ENCODE assay signal across 24 cellular contexts in the genomic region with DNA sequence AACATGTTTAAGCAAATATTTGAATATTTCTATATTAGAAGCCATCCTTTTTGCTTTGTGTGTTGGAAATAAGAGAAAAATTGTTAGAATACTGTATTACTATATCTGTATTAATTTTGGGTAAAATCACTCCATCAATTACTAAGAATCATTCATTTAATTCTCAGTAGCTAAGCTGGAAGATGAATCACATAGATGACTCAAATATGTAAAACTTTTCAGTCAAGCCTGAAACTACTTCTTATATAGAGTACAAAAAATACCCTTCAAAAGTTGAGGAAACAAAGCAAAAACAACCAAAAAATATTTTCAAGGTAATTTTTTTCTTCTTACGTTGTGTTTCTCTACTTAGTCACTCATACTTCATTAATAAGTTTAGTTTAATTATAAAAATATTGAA.
DNase-seq lines count a peak whose midpoint lies in the region; ATAC-seq, FAIRE-seq and TF ChIP-seq lines count a peak whose summit lies in the region.
"Had no signal": no experiment of that assay in that cellular context is flagged by ENCODE, and none has a peak within 500 bp of the region (broad histone marks: within the 10 kb centered on the region; RNA-seq: fewer than 3 reads in every experiment).

No MANE protein-coding gene starts in this region.

- intact Hi-C loops in pancreas (cut with DNase I) (no loop called here), right cardiac atrium (cut with DNase I) (no loop called here)

- H3K27ac ChIP-seq in pancreas (no peak overlapping the region), right cardiac atrium (ENCODE audit: low read length) (no peak overlapping the region)
- H3K27ac ChIP-seq: BLaER1 treated with 17β-estradiol and CSF1 and Interleukin-3, amounts not matched to agents 10 nM and 100 nM; SK-N-MC had no signal

- H3K27me3 ChIP-seq in adipocyte (replicated peaks; ENCODE audit: control insufficient read depth, insufficient read depth, low read length) (no peaks in the 10 kb centered on the region), pancreas (no peaks in the 10 kb centered on the region), right cardiac atrium (ENCODE audit: control insufficient read depth, insufficient read depth) (no peaks in the 10 kb centered on the region)
- H3K27me3 ChIP-seq: BLaER1 treated with 17β-estradiol and CSF1 and Interleukin-3, amounts not matched to agents 10 nM and 100 nM; MG63 had no signal

- TF ChIP-seq CTCF in pancreas (IDR thresholded peaks at IDR 0.05), result no peak

- H3K9me3 ChIP-seq in adipocyte (ENCODE audit: control insufficient read depth, low read length) (no peaks in the 10 kb centered on the region), pancreas (no peaks in the 10 kb centered on the region), right cardiac atrium (ENCODE audit: control insufficient read depth, low read length) (no peaks in the 10 kb centered on the region)
- H3K9me3 ChIP-seq: BLaER1 treated with 17β-estradiol and CSF1 and Interleukin-3, amounts not matched to agents 10 nM and 100 nM; MG63 had no signal

- FAIRE-seq in colon (lab: Jason Lieb, UNC), result peak; percentile 14
- FAIRE-seq in pancreas (lab: Jason Lieb, UNC), result peak; percentile 41
- no peak for FAIRE-seq in GM12891 (lab: Jason Lieb, UNC)
- FAIRE-seq: RCC 7860 had no signal

- H3K4me3 ChIP-seq in adipocyte (ENCODE audit: low read length) (no peak overlapping the region), pancreas (no peak overlapping the region), right cardiac atrium (ENCODE audit: low read length) (no peak overlapping the region)
- H3K4me3 ChIP-seq: BLaER1 treated with 17β-estradiol and CSF1 and Interleukin-3, amounts not matched to agents 10 nM and 100 nM; MG63; SK-N-MC had no signal

- 58 to 69% methylated on average over 1 of the region's 1 CpG for WGBS in pancreas, 2 donors
- WGBS in right cardiac atrium, result 88% methylated on average over 1 of the region's 1 CpG

- no peak overlapping the region for H3K9ac ChIP-seq in adipocyte (ENCODE audit: low read length)
- H3K9ac ChIP-seq: BLaER1 treated with 17β-estradiol and CSF1 and Interleukin-3, amounts not matched to agents 10 nM and 100 nM had no signal

- ATAC-seq in pancreas, result no peak
- ATAC-seq in right cardiac atrium, result no peak
- no peak for ATAC-seq in HG02973 (IDR thresholded peaks at IDR 0.05; ENCODE audit: unreplicated experiment)

- H3K36me3 ChIP-seq in adipocyte (ENCODE audit: control insufficient read depth, insufficient read depth, low read length, severe bottlenecking), result no peaks in the 10 kb centered on the region
- no peaks in the 10 kb centered on the region for H3K36me3 ChIP-seq in pancreas
- H3K36me3 ChIP-seq: BLaER1 treated with 17β-estradiol and CSF1 and Interleukin-3, amounts not matched to agents 10 nM and 100 nM; MG63 had no signal

- H3K4me1 ChIP-seq in adipocyte (ENCODE audit: control insufficient read depth, insufficient read depth, low read length) (no peaks in the 10 kb centered on the region), pancreas (no peaks in the 10 kb centered on the region), right cardiac atrium (ENCODE audit: control insufficient read depth, insufficient read depth, low read length) (no peaks in the 10 kb centered on the region)

- DNase-seq in LHCN-M2 (ENCODE audit: low read depth), result peak; percentile 28
- peak; percentile 15 for DNase-seq in adipocyte (ENCODE audit: low read depth)
- no peak for DNase-seq in pancreas
- no peak for DNase-seq in GM12891 (ENCODE audit: insufficient read length, low spot score)
- DNase-seq in right cardiac atrium, result no peak
- DNase-seq: ACHN; CD4-positive, alpha-beta memory T cell; GF-D8; Kasumi-1; MG63; NCI-H1092 treated with DMSO at 0.1 percent for 48 hours; NCI-H1436 treated with DMSO at 0.1 percent for 48 hours; NCI-H2029 treated with DMSO at 0.1 percent for 48 hours; NCI-H2171; NCI-H345; NCI-H524; NCI-H774; Right ventricle myocardium superior; SW 1271 had no signal

- no peak for TF ChIP-seq POLR2A in GM12891 (IDR thresholded peaks at IDR 0.05; ENCODE audit: low read depth, low read length)

TF ChIP-seq in GM12891, 5 proteins besides CTCF, POLR2A, EP300 and RAD21:
- TF ChIP-seq TAF1 (IDR thresholded peaks at IDR 0.05; ENCODE audit: low read depth, low read length), result no peak
- TF ChIP-seq PAX5 (IDR thresholded peaks at IDR 0.05; ENCODE audit: insufficient read depth, low read length, severe bottlenecking), result no peak
- TF ChIP-seq POU2F2 (IDR thresholded peaks at IDR 0.05; ENCODE audit: low read depth, low read length), result no peak
- TF ChIP-seq POLR2AphosphoS5 (IDR thresholded peaks at IDR 0.05; ENCODE audit: low read depth, low read length), result no peak
- no peak for TF ChIP-seq SPI1 (IDR thresholded peaks at IDR 0.05; ENCODE audit: low read depth, low read length)

Comparison
In these comparisons a context has a peak if more than half of its experiments do, and no peak if none do; other contexts are left out.
1. DNase-seq: peak in LHCN-M2 (single experiment) and adipocyte (single experiment); none in pancreas (0 of 6), GM12891 (single experiment) and right cardiac atrium (0 of 3).